ENCODE assay signal across 8 cellular contexts in the genomic region with DNA sequence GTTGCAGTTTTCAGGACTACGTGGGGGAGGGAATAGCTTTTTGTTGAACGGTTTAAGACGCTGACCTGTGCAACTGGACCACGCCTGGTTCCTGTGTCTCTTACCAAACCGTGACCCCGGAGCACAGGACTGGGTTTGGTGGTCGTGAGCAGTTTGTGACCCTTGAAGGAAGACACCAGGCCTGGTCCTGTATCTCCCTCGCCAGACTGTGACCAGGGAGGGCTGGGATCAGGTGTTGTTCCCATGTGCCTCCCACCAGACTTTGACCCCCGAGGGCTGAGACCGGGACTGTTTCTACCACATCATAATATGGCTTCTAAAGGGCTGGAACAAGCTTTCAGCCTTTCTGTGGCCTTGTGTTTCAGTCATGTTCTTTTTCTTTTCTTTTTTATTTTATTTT. TPM values are rescaled to one million over a fixed set of nuclear protein-coding genes. Genes with fewer than 3 reads are reported as not detected.
DNase-seq lines count a peak whose midpoint lies in the region; ATAC-seq, FAIRE-seq and TF ChIP-seq lines count a peak whose summit lies in the region.

No MANE protein-coding gene starts in this region.

- CTCF ChIA-PET in PC-9 (lab: Charles Lee) = no interaction called here

- H3K9me2 ChIP-seq in PC-9 (ENCODE audit: insufficient read depth) = no peaks in the 10 kb centered on the region

- no TSS peak for BruUV-seq in PC-9 (replicated peaks; lab: Mats Ljungman, UMichigan)

- intact Hi-C loops in PC-9 (cut with micrococcal nuclease; ENCODE audit: unreplicated experiment) (no loop called here), esophagus muscularis mucosa (cut with DNase I) (no loop called here), ovary (cut with DNase I) (no loop called here)

- H2AFZ ChIP-seq in DND-41 (ENCODE audit: low read depth, low read length) = peak overlapping the region; percentile 85
- H2AFZ ChIP-seq in PC-9 = no peak overlapping the region

- TF ChIP-seq CTCF in DND-41 (IDR thresholded peaks at IDR 0.05; ENCODE audit: borderline replicate concordance, extremely low read depth, low read length, poor library complexity, severe bottlenecking) = no peak
- TF ChIP-seq CTCF in PC-9 (conservative IDR thresholded peaks at IDR 0.05) = no peak
- no peak for TF ChIP-seq CTCF in esophagus muscularis mucosa (IDR thresholded peaks at IDR 0.05)
- no peak for TF ChIP-seq CTCF in ovary (IDR thresholded peaks at IDR 0.05)

- no peaks in the 10 kb centered on the region for H4K20me1 ChIP-seq in DND-41 (ENCODE audit: insufficient read depth, low read length)
- no peaks in the 10 kb centered on the region for H4K20me1 ChIP-seq in PC-9 (ENCODE audit: insufficient read depth)

- POLR2A ChIA-PET in PC-9 (lab: Charles Lee; ENCODE audit: unreplicated experiment) = interaction anchor here (0.7 kb wide), 1 partner anchor 279 kb away, joined by 8 read pairs; no protein-coding TSS in a partner anchor

- no peak for TF ChIP-seq POLR2A in esophagus muscularis mucosa (IDR thresholded peaks at IDR 0.05; ENCODE audit: low read depth)
- TF ChIP-seq POLR2A in ovary (IDR thresholded peaks at IDR 0.05) = no peak
- no peak for TF ChIP-seq POLR2A in H54 (IDR thresholded peaks at IDR 0.05; ENCODE audit: low read depth, low read length)

- peak overlapping the region; percentile 79 for H3K4me2 ChIP-seq in DND-41 (ENCODE audit: insufficient read depth, low read length)
- peak overlapping the region; percentile 68 for H3K4me2 ChIP-seq in PC-9

- H3K9me3 ChIP-seq in DND-41 (ENCODE audit: insufficient read depth, low read length, severe bottlenecking) = no peaks in the 10 kb centered on the region
- no peaks in the 10 kb centered on the region for H3K9me3 ChIP-seq in PC-9 (ENCODE audit: insufficient read depth, low read depth)
- H3K9me3 ChIP-seq in esophagus muscularis mucosa = no peaks in the 10 kb centered on the region
- no peaks in the 10 kb centered on the region for H3K9me3 ChIP-seq in ovary

- H3F3A ChIP-seq in PC-9 (ENCODE audit: insufficient read depth, low read depth) = no peaks in the 10 kb centered on the region

- H3K27ac ChIP-seq in DND-41 (ENCODE audit: low read length) (peak overlapping the region; percentile 83), PC-9 (no peak overlapping the region), esophagus muscularis mucosa (replicated peaks in 1 of 4) (peak overlapping the region; percentile 79 to 88 (median 82)), ovary (no peak overlapping the region)

- peaks cover 37% of the 10 kb centered on the region for H3K4me1 ChIP-seq in DND-41 (ENCODE audit: insufficient read depth, low read length)
- H3K4me1 ChIP-seq in PC-9 (replicated peaks; ENCODE audit: insufficient read depth) = no peaks in the 10 kb centered on the region
- peaks cover 0 to 15% (median 11%) of the 10 kb centered on the region in 4 donors for H3K4me1 ChIP-seq in esophagus muscularis mucosa
- H3K4me1 ChIP-seq in ovary (ENCODE audit: insufficient read depth) = no peaks in the 10 kb centered on the region

- TF ChIP-seq EP300 in esophagus muscularis mucosa (IDR thresholded peaks at IDR 0.05) (no peak), ovary (IDR thresholded peaks at IDR 0.05) (no peak)

- H3K79me2 ChIP-seq in DND-41 (ENCODE audit: insufficient read depth, low read length) = peaks cover 29% of the 10 kb centered on the region
- H3K79me2 ChIP-seq in PC-9 (ENCODE audit: low read depth) = 0 out of 2 replicates have a peak, but pooled peaks cover 8% of the 10 kb centered on the region

- peak overlapping the region; percentile 52 to 85; a peak in 3 of 4 replicates for H3K4me3 ChIP-seq in DND-41 (ENCODE audit: low read depth in 1 of 2, low read length in 2 of 2)
- H3K4me3 ChIP-seq in PC-9 = peak overlapping the region; percentile 59
- H3K4me3 ChIP-seq in esophagus muscularis mucosa = peak overlapping the region; percentile 60 to 73 (median 65)
- H3K4me3 ChIP-seq in ovary = peak overlapping the region; percentile 54

- no peak for ATAC-seq in DND-41 (ENCODE audit: insufficient read depth, low read depth)
- ATAC-seq in GM18867 (IDR thresholded peaks at IDR 0.05; ENCODE audit: unreplicated experiment) = no peak
- ATAC-seq in HG02610 (IDR thresholded peaks at IDR 0.05; ENCODE audit: unreplicated experiment) = no peak

- H3K27me3 ChIP-seq in DND-41 (ENCODE audit: insufficient read depth, low read length, poor library complexity) = no peaks in the 10 kb centered on the region
- no peaks in the 10 kb centered on the region for H3K27me3 ChIP-seq in PC-9 (ENCODE audit: insufficient read depth, low read depth)
- H3K27me3 ChIP-seq in esophagus muscularis mucosa = no peaks in the 10 kb centered on the region
- no peaks in the 10 kb centered on the region for H3K27me3 ChIP-seq in ovary

- H3K36me3 ChIP-seq in DND-41 (ENCODE audit: insufficient read depth, low read length) = peaks cover 20% of the 10 kb centered on the region
- H3K36me3 ChIP-seq in PC-9 (ENCODE audit: low read depth) = no peaks in the 10 kb centered on the region
- peaks cover 0 to 10% (median 5%) of the 10 kb centered on the region in 4 donors for H3K36me3 ChIP-seq in esophagus muscularis mucosa
- no peaks in the 10 kb centered on the region for H3K36me3 ChIP-seq in ovary

- no peak for FAIRE-seq in H54 (lab: Jason Lieb, UNC)

- no peak for DNase-seq in DND-41
- DNase-seq in PC-9 = no peak
- DNase-seq in esophagus muscularis mucosa (ENCODE audit: extremely low spot score) = no peak
- DNase-seq in ovary = no peak
- DNase-seq in H54 (ENCODE audit: insufficient read length, low spot score) = no peak
- no peak for DNase-seq in hypothalamus (lab: John Stamatoyannopoulos, UW)

- 38% methylated on average over 10 of the region's 10 CpGs for WGBS in esophagus muscularis mucosa
- 29 to 42% (median 35%) methylated on average over 10 of the region's 10 CpGs for WGBS in ovary, 3 donors

- H3K9ac ChIP-seq in DND-41 (ENCODE audit: low read depth, low read length) = peak overlapping the region; percentile 72

RNA-seq across cellular contexts. Expression of gene EBP, which starts 0.7 kb away (rescaled TPM):
- total RNA-seq in PC-9 (2021) = 88.1 and 113 TPM in 2 replicates
- 10 to 100 TPM; 15.7 to 20.7 (median 17.4) TPM for total RNA-seq in esophagus muscularis mucosa
- 10 to 100 TPM; 15.4 to 83.3 (median 20.0) TPM for total RNA-seq in ovary
- 100 to 1,000 TPM in 1 of 2 donors, 10 to 100 TPM in 1; 28.3 to 117 TPM for polyA plus RNA-seq in ovary

RNA-seq across cellular contexts. Expression of gene PORCN, which starts 13.5 kb away (rescaled TPM):
- total RNA-seq in PC-9 (2021) (11.9 and 14.1 TPM in 2 replicates), esophagus muscularis mucosa (10 to 100 TPM; 15.0 to 21.5 (median 18.9) TPM), ovary (10 to 100 TPM in 3 of 7 donors, 1 to 10 TPM in 4; 8.0 to 13.9 (median 9.9) TPM)
- polyA plus RNA-seq in ovary = 10 to 100 TPM in 1 of 2 donors, 1 to 10 TPM in 1; 7.6 to 10.9 TPM

RNA-seq across cellular contexts. Expression of gene TBC1D25, which starts 17.2 kb away (rescaled TPM):
- total RNA-seq in PC-9 (2021) = 7.4 and 9.0 TPM in 2 replicates
- 10 to 100 TPM; 10.3 to 22.4 (median 16.4) TPM for total RNA-seq in esophagus muscularis mucosa
- total RNA-seq in ovary = 10 to 100 TPM in 6 of 7 donors, 1 to 10 TPM in 1; 8.1 to 16.0 (median 12.2) TPM
- polyA plus RNA-seq in ovary = 10 to 100 TPM in 1 of 2 donors, 1 to 10 TPM in 1; 8.5 to 10.8 TPM

RNA-seq across cellular contexts. Expression of gene FTSJ1, which starts 46.3 kb away (rescaled TPM):
- total RNA-seq in PC-9 (2021) = 35.7 and 44.0 TPM in 2 replicates
- total RNA-seq in esophagus muscularis mucosa = 10 to 100 TPM; 38.5 to 47.3 (median 43.9) TPM
- 10 to 100 TPM; 23.2 to 45.9 (median 32.7) TPM for total RNA-seq in ovary
- polyA plus RNA-seq in ovary = 10 to 100 TPM; 24.8 to 28.2 TPM

RNA-seq across cellular contexts. Expression of gene RBM3, which starts 52.0 kb away (rescaled TPM):
- total RNA-seq in PC-9 (2021) (120 and 134 TPM in 2 replicates), esophagus muscularis mucosa (100 to 1,000 TPM in 3 of 4 donors, 10 to 100 TPM in 1; 94.0 to 204 (median 156) TPM), ovary (100 to 1,000 TPM; 103 to 421 (median 153) TPM)
- 100 to 1,000 TPM; 139 to 205 TPM for polyA plus RNA-seq in ovary

Comparison
In these comparisons a context has a peak if more than half of its experiments do, and no peak if none do; other contexts are left out.
1. H3K27ac ChIP-seq: peak in DND-41 (single experiment) and esophagus muscularis mucosa (4 of 4); none in PC-9 (single experiment) and ovary (0 of 2).
2. Peak in every context shown above with its lines, with median percentiles within 50 percentile points of each other: H3K4me3 ChIP-seq.